8 cellular contexts compared by ENCODE assay signal in genomic region chr3:14403636-14404395, GRCh38. TPM values are rescaled to one million over a fixed set of nuclear protein-coding genes. Genes with fewer than 3 reads are reported as not detected.
DNase-seq lines count a peak whose midpoint lies in the region; ATAC-seq and TF ChIP-seq lines count a peak whose summit lies in the region.

No MANE protein-coding gene starts in this region.

- peaks cover 25% of the 10 kb centered on the region for H3K4me1 Mint-ChIP-seq in endothelial cell (ENCODE audit: unreplicated experiment)
- H3K4me1 Mint-ChIP-seq in naive thymus-derived CD4-positive, alpha-beta T cell: peaks cover 34 to 49% (median 40%) of the 10 kb centered on the region in 7 donors

- H3K9me3 Mint-ChIP-seq in endothelial cell (ENCODE audit: unreplicated experiment): no peaks in the 10 kb centered on the region
- H3K9me3 Mint-ChIP-seq in naive thymus-derived CD4-positive, alpha-beta T cell: peaks cover 0 to 4% (median 0%) of the 10 kb centered on the region in 11 donors

- H3K27ac Mint-ChIP-seq in endothelial cell (ENCODE audit: unreplicated experiment): no peak overlapping the region
- H3K27ac Mint-ChIP-seq in naive thymus-derived CD4-positive, alpha-beta T cell: peak overlapping the region; percentile 33 to 97 (median 95)

- peak overlapping the region; percentile 89 for H3K4me3 ChIP-seq in GM06990 (replicated peaks; ENCODE audit: low read depth, low read length)
- H3K4me3 ChIP-seq in RWPE2 (ENCODE audit: severe bottlenecking): peak overlapping the region; percentile 55
- H3K4me3 ChIP-seq in naive thymus-derived CD4-positive, alpha-beta T cell (ENCODE audit: low read length): peak overlapping the region; percentile 100

- H3K36me3 Mint-ChIP-seq in endothelial cell (ENCODE audit: low read depth, unreplicated experiment): peaks cover 5% of the 10 kb centered on the region
- peaks cover 0 to 4% (median 0%) of the 10 kb centered on the region in 5 donors for H3K36me3 Mint-ChIP-seq in naive thymus-derived CD4-positive, alpha-beta T cell

- peak; percentile 62 for DNase-seq in A172 (ENCODE audit: low spot score)
- DNase-seq in GM06990 (ENCODE audit: extremely low read depth, insufficient read length): no peak
- DNase-seq in RWPE2 (ENCODE audit: low spot score): no peak
- no peak for DNase-seq in endothelial cell (ENCODE audit: low spot score)
- DNase-seq in naive thymus-derived CD4-positive, alpha-beta T cell: no peak
- DNase-seq in ecto neural progenitor cell (ENCODE audit: low spot score): no peak
- DNase-seq in stimulated activated CD4-positive, alpha-beta T cell treated with anti-CD3 and anti-CD28 coated beads, Interleukin-2, amount 100 ng/mL, for 24 hours: no peak
- no peak for DNase-seq in NK-92 treated with Interleukin-12 subunit alpha and Interleukin-12 subunit beta, amount 100 ng/mL, for 24 hours (lab: John Stamatoyannopoulos, UW)

- H3K9me3 ChIP-seq in RWPE2 (ENCODE audit: severe bottlenecking): no peaks in the 10 kb centered on the region
- H3K9me3 ChIP-seq in naive thymus-derived CD4-positive, alpha-beta T cell (ENCODE audit: control insufficient read depth in 2 of 3, low read length in 3 of 3): no peaks in the 10 kb centered on the region

- TF ChIP-seq CTCF in GM06990 (IDR thresholded peaks at IDR 0.05; ENCODE audit: insufficient read depth, low read length, poor library complexity, severe bottlenecking): no peak
- TF ChIP-seq CTCF in RWPE2 (IDR thresholded peaks at IDR 0.05; ENCODE audit: poor library complexity, severe bottlenecking): no peak
- no peak for TF ChIP-seq CTCF in endothelial cell (IDR thresholded peaks at IDR 0.05; ENCODE audit: unreplicated experiment)

- H3K27ac ChIP-seq in RWPE2 (ENCODE audit: poor library complexity, severe bottlenecking): no peak overlapping the region
- H3K27ac ChIP-seq in naive thymus-derived CD4-positive, alpha-beta T cell (ENCODE audit: low read depth, low read length): peak overlapping the region; percentile 83

- H3K27me3 ChIP-seq in GM06990 (replicated peaks; ENCODE audit: control insufficient read depth, insufficient read depth, low read length) (no peaks in the 10 kb centered on the region), RWPE2 (ENCODE audit: insufficient read depth, poor library complexity, severe bottlenecking) (no peaks in the 10 kb centered on the region)
- H3K27me3 ChIP-seq in naive thymus-derived CD4-positive, alpha-beta T cell (ENCODE audit: control insufficient read depth in 2 of 2, insufficient read depth in 2 of 2, low read length in 2 of 2): no peaks in the 10 kb centered on the region

- H3K36me3 ChIP-seq in GM06990 (ENCODE audit: control insufficient read depth, insufficient read depth, low read length): no peaks in the 10 kb centered on the region
- no peaks in the 10 kb centered on the region for H3K36me3 ChIP-seq in RWPE2 (ENCODE audit: low read depth)
- H3K36me3 ChIP-seq in naive thymus-derived CD4-positive, alpha-beta T cell (ENCODE audit: control insufficient read depth in 2 of 3, insufficient read depth in 3 of 3, low read length in 3 of 3): no peaks in the 10 kb centered on the region

- H3K27me3 Mint-ChIP-seq in endothelial cell (ENCODE audit: unreplicated experiment): peaks cover 17% of the 10 kb centered on the region
- peaks cover 0 to 1% (median 0%) of the 10 kb centered on the region in 5 donors for H3K27me3 Mint-ChIP-seq in naive thymus-derived CD4-positive, alpha-beta T cell

- H3K4me1 ChIP-seq in RWPE2 (ENCODE audit: insufficient read depth, poor library complexity, severe bottlenecking): peaks cover 3% of the 10 kb centered on the region
- H3K4me1 ChIP-seq in naive thymus-derived CD4-positive, alpha-beta T cell (ENCODE audit: control insufficient read depth in 2 of 2, insufficient read depth in 2 of 2, low read length in 2 of 2): peaks cover 20 to 27% of the 10 kb centered on the region in 2 donors

- intact Hi-C loops in naive thymus-derived CD4-positive, alpha-beta T cell (cut with micrococcal nuclease): loop anchor here (2.0 to 10.0 kb wide), 4 partner anchors 25 to 1739 kb away; partner anchors contain the start of gene RAF1 (in 1 of the 2)

- H3K4me3 Mint-ChIP-seq in endothelial cell (ENCODE audit: unreplicated experiment): peak overlapping the region; percentile 100
- peak overlapping the region; percentile 91 to 100 (median 98) for H3K4me3 Mint-ChIP-seq in naive thymus-derived CD4-positive, alpha-beta T cell

- POLR2A ChIA-PET in naive thymus-derived CD4-positive, alpha-beta T cell (lab: Charles Lee): interaction anchor here (2.2 to 3.5 kb wide), 4 partner anchors 23 to 225 kb away, joined by 9 to 23 read pairs (median 12); partner anchors contain the start of genes LSM3 and XPC

- ATAC-seq in RWPE2 (ENCODE audit: low read depth): no peak; the same call in 2 of the 3 replicates
- no peak for ATAC-seq in naive thymus-derived CD4-positive, alpha-beta T cell

- CTCF ChIA-PET in naive thymus-derived CD4-positive, alpha-beta T cell (lab: Charles Lee): no interaction called here

RNA-seq across cellular contexts. Expression of gene SLC6A6, which starts 1.4 kb away (rescaled TPM):
- 26.0 and 34.2 TPM in 2 replicates for total RNA-seq in A172 (2014; rRNA removed; shearing (Covaris generic))
- 46.3 TPM for total RNA-seq in endothelial cell (ENCODE audit: unreplicated experiment)
- 10 to 100 TPM; 34.5 to 87.5 (median 35.6) TPM for total RNA-seq in naive thymus-derived CD4-positive, alpha-beta T cell
- 1 to 10 TPM; 3.0 to 3.2 TPM for polyA plus RNA-seq in naive thymus-derived CD4-positive, alpha-beta T cell
